Comparison of ENCODE assay signal across 14 cellular contexts in the genomic region with DNA sequence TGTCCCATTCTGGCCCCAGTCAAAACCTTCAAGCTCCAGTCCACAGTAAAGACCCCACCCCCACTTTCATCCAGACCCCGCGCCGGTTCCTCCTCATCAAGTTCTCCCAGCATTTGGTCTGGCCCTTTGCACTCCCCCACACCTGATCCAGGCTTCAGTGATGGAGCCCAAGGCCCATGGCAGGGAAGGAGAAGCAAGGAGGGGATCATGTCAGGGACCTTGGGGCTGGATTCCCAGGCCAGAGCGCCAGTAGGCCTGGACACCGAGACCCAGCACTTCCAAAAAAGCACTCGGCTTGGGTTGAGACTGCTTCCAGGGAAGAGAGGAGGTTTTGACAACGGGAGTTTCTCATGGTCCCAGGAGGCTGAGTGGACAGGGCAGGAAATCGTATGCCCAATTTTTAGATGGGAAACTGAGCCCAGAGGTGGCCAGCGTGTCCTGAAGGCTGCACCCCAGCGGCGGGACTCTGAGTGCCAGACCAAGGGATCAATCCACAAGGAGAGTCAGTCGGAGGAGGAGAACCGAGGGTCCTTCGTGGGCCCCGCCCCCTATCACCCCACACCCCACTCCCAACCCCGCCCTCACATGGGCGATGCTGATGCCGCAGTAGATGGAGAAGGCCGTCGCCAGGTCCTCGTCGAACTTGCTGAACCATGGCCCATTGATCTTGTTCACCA.
DNase-seq lines count a peak whose midpoint lies in the region; ATAC-seq lines count a peak whose summit lies in the region.
"Had no signal": no experiment of that assay in that cellular context is flagged by ENCODE, and none has a peak within 500 bp of the region (broad histone marks: within the 10 kb centered on the region; RNA-seq: fewer than 3 reads in every experiment).

No MANE protein-coding gene starts in this region.

- intact Hi-C loops in activated naive CD4-positive, alpha-beta T cell treated with anti-CD3 and anti-CD28 coated beads for 36 hours (cut with micrococcal nuclease): loop anchor here (10.0 kb wide), 1 partner anchor 231 kb away; a partner anchor contains a TSS

- peaks cover 53% of the 10 kb centered on the region for H3K27me3 ChIP-seq in iPS-18a (ENCODE audit: control insufficient read depth, insufficient read depth, low read length)

- no peaks in the 10 kb centered on the region for H3K9me3 Mint-ChIP-seq in activated naive CD4-positive, alpha-beta T cell treated with anti-CD3 and anti-CD28 coated beads for 36 hours
- no peaks in the 10 kb centered on the region for H3K9me3 Mint-ChIP-seq in activated naive CD8-positive, alpha-beta T cell (ENCODE audit: low read depth)
- no peaks in the 10 kb centered on the region for H3K9me3 Mint-ChIP-seq in stimulated activated effector memory CD8-positive, alpha-beta T cell treated with anti-CD3 and anti-CD28 coated beads, Interleukin-12 subunit alpha, Interleukin-12 subunit beta, amount 100 ng/mL, for 72 hours

- no peak for DNase-seq in activated naive CD4-positive, alpha-beta T cell treated with anti-CD3 and anti-CD28 coated beads for 36 hours
- DNase-seq in activated naive CD4-positive, alpha-beta T cell treated with Interleukin-2 at 50 U/mL for 16 hours: no peak
- DNase-seq in stimulated activated effector memory CD8-positive, alpha-beta T cell treated with anti-CD3 and anti-CD28 coated beads, Interleukin-12 subunit alpha, Interleukin-12 subunit beta, amount 100 ng/mL, for 72 hours (ENCODE audit: low spot score in 2 of 2): no peak
- DNase-seq in inferior parietal cortex (ENCODE audit: extremely low spot score): no peak
- DNase-seq in stimulated activated CD4-positive, alpha-beta T cell treated with anti-CD3 and anti-CD28 coated beads, Interleukin-2, amount 100 ng/mL, for 24 hours: no peak
- DNase-seq: DMS79 treated with DMSO at 0.1 percent for 48 hours, NCI-H1105, NCI-H526 had no signal

- H3K36me3 ChIP-seq in iPS-18a (ENCODE audit: control insufficient read depth, low read depth, low read length): no peaks in the 10 kb centered on the region
- H3K36me3 ChIP-seq: cardiac muscle cell had no signal

- no peak for ATAC-seq in stimulated activated effector memory CD8-positive, alpha-beta T cell treated with anti-CD3 and anti-CD28 coated beads, Interleukin-12 subunit alpha, Interleukin-12 subunit beta, amount 100 ng/mL, for 72 hours
- no peak for ATAC-seq in GM19035 (IDR thresholded peaks at IDR 0.05; ENCODE audit: unreplicated experiment)
- ATAC-seq: GM12878, HCT116 had no signal

- H3K4me1 ChIP-seq in iPS-18a (ENCODE audit: control insufficient read depth, low read depth, low read length): no peaks in the 10 kb centered on the region

- no peaks in the 10 kb centered on the region for H3K36me3 Mint-ChIP-seq in activated naive CD4-positive, alpha-beta T cell treated with anti-CD3 and anti-CD28 coated beads for 36 hours (ENCODE audit: low read depth)
- peaks cover 3% of the 10 kb centered on the region for H3K36me3 Mint-ChIP-seq in activated naive CD8-positive, alpha-beta T cell
- no peaks in the 10 kb centered on the region for H3K36me3 Mint-ChIP-seq in stimulated activated effector memory CD8-positive, alpha-beta T cell treated with anti-CD3 and anti-CD28 coated beads, Interleukin-12 subunit alpha, Interleukin-12 subunit beta, amount 100 ng/mL, for 72 hours

- no peaks in the 10 kb centered on the region for H3K9me3 ChIP-seq in iPS-18a (ENCODE audit: control insufficient read depth, low read depth, low read length)

- CTCF ChIA-PET in activated naive CD4-positive, alpha-beta T cell treated with anti-CD3 and anti-CD28 coated beads for 36 hours (lab: Charles Lee): interaction anchor here (0.8 to 6.9 kb wide), 6 partner anchors 9 to 144 kb away, joined by 3 to 55 read pairs (median 4); no protein-coding TSS in a partner anchor

- H3K27me3 Mint-ChIP-seq in activated naive CD4-positive, alpha-beta T cell treated with anti-CD3 and anti-CD28 coated beads for 36 hours (ENCODE audit: low read depth): peaks cover 3% of the 10 kb centered on the region
- H3K27me3 Mint-ChIP-seq in activated naive CD8-positive, alpha-beta T cell: peaks cover 14% of the 10 kb centered on the region

- peak overlapping the region; percentile 52 for H3K4me3 ChIP-seq in iPS-18a (ENCODE audit: low read length)
- H3K4me3 ChIP-seq: GM12878 had no signal

- H3K4me3 Mint-ChIP-seq in activated naive CD4-positive, alpha-beta T cell treated with anti-CD3 and anti-CD28 coated beads for 36 hours: peak overlapping the region; percentile 13
- peak overlapping the region; percentile 49 for H3K4me3 Mint-ChIP-seq in activated naive CD8-positive, alpha-beta T cell
- H3K4me3 Mint-ChIP-seq in stimulated activated effector memory CD8-positive, alpha-beta T cell treated with anti-CD3 and anti-CD28 coated beads, Interleukin-12 subunit alpha, Interleukin-12 subunit beta, amount 100 ng/mL, for 72 hours: peak overlapping the region; percentile 77

- H3K4me1 Mint-ChIP-seq in activated naive CD4-positive, alpha-beta T cell treated with anti-CD3 and anti-CD28 coated beads for 36 hours (ENCODE audit: low read depth): peaks cover 16% of the 10 kb centered on the region
- H3K4me1 Mint-ChIP-seq in activated naive CD8-positive, alpha-beta T cell (ENCODE audit: low read depth): peaks cover 14% of the 10 kb centered on the region
- peaks cover 42% of the 10 kb centered on the region for H3K4me1 Mint-ChIP-seq in stimulated activated effector memory CD8-positive, alpha-beta T cell treated with anti-CD3 and anti-CD28 coated beads, Interleukin-12 subunit alpha, Interleukin-12 subunit beta, amount 100 ng/mL, for 72 hours

- no peak overlapping the region for H3K27ac Mint-ChIP-seq in activated naive CD4-positive, alpha-beta T cell treated with anti-CD3 and anti-CD28 coated beads for 36 hours
- no peak overlapping the region for H3K27ac Mint-ChIP-seq in activated naive CD8-positive, alpha-beta T cell
- peak overlapping the region; percentile 60 for H3K27ac Mint-ChIP-seq in stimulated activated effector memory CD8-positive, alpha-beta T cell treated with anti-CD3 and anti-CD28 coated beads, Interleukin-12 subunit alpha, Interleukin-12 subunit beta, amount 100 ng/mL, for 72 hours

- no peak overlapping the region for H3K9ac ChIP-seq in iPS-18a (ENCODE audit: low read length)

- H3K27ac ChIP-seq in iPS-18a (ENCODE audit: low read length): no peak overlapping the region
- H3K27ac ChIP-seq: cardiac muscle cell had no signal

Comparison
In these comparisons a context has a peak if more than half of its experiments do, and no peak if none do; other contexts are left out.
1. H3K4me3 Mint-ChIP-seq: peak in every context shown above with its lines; median percentile 77 in stimulated activated effector memory CD8-positive, alpha-beta T cell treated with anti-CD3 and anti-CD28 coated beads, Interleukin-12 subunit alpha, Interleukin-12 subunit beta, amount 100 ng/mL, for 72 hours; 49 in activated naive CD8-positive, alpha-beta T cell; 13 in activated naive CD4-positive, alpha-beta T cell treated with anti-CD3 and anti-CD28 coated beads for 36 hours.